1 cellular context compared by ENCODE assay signal in genomic region chr17:39752241-39752831, GRCh38.
TF ChIP-seq lines count a peak whose summit lies in the region.

No MANE protein-coding gene starts in this region.

TF ChIP-seq in H1, 55 proteins besides CTCF, POLR2A, EP300 and RAD21:
- TF ChIP-seq KDM5A (IDR thresholded peaks at IDR 0.05; ENCODE audit: low read length), result no peak
- peak; percentile 28; the same call in 1 of the 2 replicates for TF ChIP-seq CREB1 (IDR thresholded peaks at IDR 0.05)
